ENCODE assay signal across 1 cellular context in the genomic region with DNA sequence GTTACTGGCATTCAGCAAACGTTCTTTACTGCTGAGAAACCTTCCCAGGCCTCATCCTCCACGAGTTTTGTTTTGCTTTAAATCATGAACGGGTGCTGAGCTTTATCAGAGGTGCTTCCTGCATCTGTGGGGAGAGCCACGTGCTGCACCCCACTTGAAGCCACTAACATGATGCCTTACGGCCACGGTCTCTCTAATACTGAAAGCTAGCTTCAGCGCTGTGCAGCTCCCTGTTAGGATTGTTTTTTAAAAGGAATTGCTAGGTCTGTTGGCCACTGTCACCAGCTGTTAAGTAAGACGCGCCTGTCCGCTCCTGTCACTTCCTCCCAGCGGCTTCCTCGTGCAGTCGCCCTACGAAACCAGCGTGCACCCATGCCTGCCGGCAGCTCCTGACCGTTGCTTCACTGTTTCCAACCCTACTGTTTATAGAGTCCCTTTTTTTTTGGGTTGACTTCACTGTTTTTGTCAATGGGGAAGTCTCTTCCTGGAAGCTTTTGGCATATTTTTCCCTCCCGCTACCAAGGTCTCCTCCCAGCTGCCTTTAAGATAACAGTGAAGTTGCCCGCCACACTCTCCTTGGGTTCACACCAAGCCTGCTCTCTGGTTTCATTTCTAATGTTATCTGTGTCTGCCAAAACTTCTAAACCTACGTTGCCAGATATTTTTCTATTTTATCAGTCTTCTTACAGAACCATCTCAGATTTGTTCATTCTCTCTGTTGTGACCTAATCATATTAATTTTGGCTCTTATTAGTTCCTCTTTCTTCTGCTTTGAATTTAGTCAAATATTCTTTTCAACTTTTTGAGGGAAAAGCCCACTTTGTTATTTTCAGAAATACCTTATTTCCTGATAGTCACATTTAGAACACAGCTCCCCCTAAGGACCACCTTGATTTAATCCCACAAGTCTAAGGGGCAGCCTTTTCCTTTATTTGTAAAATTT.
TF ChIP-seq lines count a peak whose summit lies in the region.

No MANE protein-coding gene starts in this region.

TF ChIP-seq in WTC11, 78 proteins besides CTCF, POLR2A, EP300 and RAD21 (continued from another document):
- TF ChIP-seq, protein P1, sequence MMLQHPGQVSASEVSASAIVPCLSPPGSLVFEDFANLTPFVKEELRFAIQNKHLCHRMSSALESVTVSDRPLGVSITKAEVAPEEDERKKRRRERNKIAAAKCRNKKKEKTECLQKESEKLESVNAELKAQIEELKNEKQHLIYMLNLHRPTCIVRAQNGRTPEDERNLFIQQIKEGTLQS (CRISPR knock-in tag; conservative IDR thresholded peaks at IDR 0.05): no peak
- TF ChIP-seq, protein P2, sequence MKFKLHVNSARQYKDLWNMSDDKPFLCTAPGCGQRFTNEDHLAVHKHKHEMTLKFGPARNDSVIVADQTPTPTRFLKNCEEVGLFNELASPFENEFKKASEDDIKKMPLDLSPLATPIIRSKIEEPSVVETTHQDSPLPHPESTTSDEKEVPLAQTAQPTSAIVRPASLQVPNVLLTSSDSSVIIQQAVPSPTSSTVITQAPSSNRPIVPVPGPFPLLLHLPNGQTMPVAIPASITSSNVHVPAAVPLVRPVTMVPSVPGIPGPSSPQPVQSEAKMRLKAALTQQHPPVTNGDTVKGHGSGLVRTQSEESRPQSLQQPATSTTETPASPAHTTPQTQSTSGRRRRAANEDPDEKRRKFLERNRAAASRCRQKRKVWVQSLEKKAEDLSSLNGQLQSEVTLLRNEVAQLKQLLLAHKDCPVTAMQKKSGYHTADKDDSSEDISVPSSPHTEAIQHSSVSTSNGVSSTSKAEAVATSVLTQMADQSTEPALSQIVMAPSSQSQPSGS (CRISPR knock-in tag; IDR thresholded peaks at IDR 0.05; ENCODE audit: borderline replicate concordance, low read depth): no peak
- TF ChIP-seq, protein P3, sequence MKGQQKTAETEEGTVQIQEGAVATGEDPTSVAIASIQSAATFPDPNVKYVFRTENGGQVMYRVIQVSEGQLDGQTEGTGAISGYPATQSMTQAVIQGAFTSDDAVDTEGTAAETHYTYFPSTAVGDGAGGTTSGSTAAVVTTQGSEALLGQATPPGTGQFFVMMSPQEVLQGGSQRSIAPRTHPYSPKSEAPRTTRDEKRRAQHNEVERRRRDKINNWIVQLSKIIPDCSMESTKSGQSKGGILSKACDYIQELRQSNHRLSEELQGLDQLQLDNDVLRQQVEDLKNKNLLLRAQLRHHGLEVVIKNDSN (CRISPR knock-in tag; IDR thresholded peaks at IDR 0.05): no peak
- TF ChIP-seq JUN (CRISPR knock-in tag; IDR thresholded peaks at IDR 0.05) (no peak), ZNF219 (CRISPR knock-in tag; IDR thresholded peaks at IDR 0.05; ENCODE audit: borderline replicate concordance) (no peak)
- TF ChIP-seq, protein P4, sequence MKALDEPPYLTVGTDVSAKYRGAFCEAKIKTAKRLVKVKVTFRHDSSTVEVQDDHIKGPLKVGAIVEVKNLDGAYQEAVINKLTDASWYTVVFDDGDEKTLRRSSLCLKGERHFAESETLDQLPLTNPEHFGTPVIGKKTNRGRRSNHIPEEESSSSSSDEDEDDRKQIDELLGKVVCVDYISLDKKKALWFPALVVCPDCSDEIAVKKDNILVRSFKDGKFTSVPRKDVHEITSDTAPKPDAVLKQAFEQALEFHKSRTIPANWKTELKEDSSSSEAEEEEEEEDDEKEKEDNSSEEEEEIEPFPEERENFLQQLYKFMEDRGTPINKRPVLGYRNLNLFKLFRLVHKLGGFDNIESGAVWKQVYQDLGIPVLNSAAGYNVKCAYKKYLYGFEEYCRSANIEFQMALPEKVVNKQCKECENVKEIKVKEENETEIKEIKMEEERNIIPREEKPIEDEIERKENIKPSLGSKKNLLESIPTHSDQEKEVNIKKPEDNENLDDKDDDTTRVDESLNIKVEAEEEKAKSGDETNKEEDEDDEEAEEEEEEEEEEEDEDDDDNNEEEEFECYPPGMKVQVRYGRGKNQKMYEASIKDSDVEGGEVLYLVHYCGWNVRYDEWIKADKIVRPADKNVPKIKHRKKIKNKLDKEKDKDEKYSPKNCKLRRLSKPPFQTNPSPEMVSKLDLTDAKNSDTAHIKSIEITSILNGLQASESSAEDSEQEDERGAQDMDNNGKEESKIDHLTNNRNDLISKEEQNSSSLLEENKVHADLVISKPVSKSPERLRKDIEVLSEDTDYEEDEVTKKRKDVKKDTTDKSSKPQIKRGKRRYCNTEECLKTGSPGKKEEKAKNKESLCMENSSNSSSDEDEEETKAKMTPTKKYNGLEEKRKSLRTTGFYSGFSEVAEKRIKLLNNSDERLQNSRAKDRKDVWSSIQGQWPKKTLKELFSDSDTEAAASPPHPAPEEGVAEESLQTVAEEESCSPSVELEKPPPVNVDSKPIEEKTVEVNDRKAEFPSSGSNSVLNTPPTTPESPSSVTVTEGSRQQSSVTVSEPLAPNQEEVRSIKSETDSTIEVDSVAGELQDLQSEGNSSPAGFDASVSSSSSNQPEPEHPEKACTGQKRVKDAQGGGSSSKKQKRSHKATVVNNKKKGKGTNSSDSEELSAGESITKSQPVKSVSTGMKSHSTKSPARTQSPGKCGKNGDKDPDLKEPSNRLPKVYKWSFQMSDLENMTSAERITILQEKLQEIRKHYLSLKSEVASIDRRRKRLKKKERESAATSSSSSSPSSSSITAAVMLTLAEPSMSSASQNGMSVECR (CRISPR knock-in tag; IDR thresholded peaks at IDR 0.05; ENCODE audit: borderline replicate concordance): no peak
